17 cellular contexts compared by ENCODE assay signal in the genomic region with DNA sequence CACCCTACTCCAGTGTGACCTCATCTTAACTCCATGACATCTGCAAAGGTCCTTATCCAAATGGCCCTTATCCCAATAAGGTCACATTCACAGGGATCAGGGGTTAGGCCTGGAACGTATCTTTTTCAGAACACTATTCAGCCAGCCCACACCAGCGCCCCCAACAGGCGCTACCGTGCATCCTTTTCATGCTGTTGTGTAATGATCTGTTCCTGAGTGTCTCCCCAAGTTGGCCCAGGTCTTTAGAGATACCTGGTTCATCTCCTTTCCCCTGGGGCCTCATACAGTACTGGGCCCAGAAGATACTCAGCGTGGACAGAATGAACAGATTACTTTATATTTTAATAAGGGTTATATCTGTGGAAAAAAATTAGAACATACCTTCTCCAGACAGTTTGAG.
DNase-seq lines count a peak whose midpoint lies in the region; ATAC-seq and TF ChIP-seq lines count a peak whose summit lies in the region.
"Had no signal": no experiment of that assay in that cellular context is flagged by ENCODE, and none has a peak within 500 bp of the region (broad histone marks: within the 10 kb centered on the region; RNA-seq: fewer than 3 reads in every experiment).

No MANE protein-coding gene starts in this region.

- in situ Hi-C loops in Panc1 (cut with HindIII; ENCODE audit: low pct_unique_long_range_greater_than_20kb, low sequenced_read_pairs): no loop called here

- no peaks in the 10 kb centered on the region for H4K20me1 ChIP-seq in SK-N-SH (ENCODE audit: insufficient read depth)

- 43% methylated on average over 5 of the region's 5 CpGs for WGBS in SK-N-SH (ENCODE audit: low lambda C conversion rate)

- TF ChIP-seq EP300 in SK-N-SH (IDR thresholded peaks at IDR 0.05; ENCODE audit: borderline replicate concordance in 1 of 2, low read depth in 1 of 2, low read length in 1 of 2): no peak

- BruUV-seq in Panc1 (replicated peaks; lab: Mats Ljungman, UMichigan): no TSS peak

- no peaks in the 10 kb centered on the region for H3K79me2 ChIP-seq in SK-N-SH (ENCODE audit: insufficient read depth)

- H3F3A ChIP-seq in SK-N-SH (replicated peaks; ENCODE audit: insufficient read depth): no peaks in the 10 kb centered on the region

- no peak overlapping the region for H3K4me3 ChIP-seq in SK-N-SH (ENCODE audit: low read depth in 2 of 2, low read length in 1 of 2)
- no peak overlapping the region for H3K4me3 ChIP-seq in Panc1 (ENCODE audit: low read depth in 2 of 2, low read length in 2 of 2)
- H3K4me3 ChIP-seq in epithelial cell of proximal tubule (ENCODE audit: low read depth, low read length): no peak overlapping the region
- no peak overlapping the region for H3K4me3 ChIP-seq in foreskin fibroblast (ENCODE audit: low read depth in 1 of 2, low read length in 2 of 2)

- POLR2A ChIA-PET in SK-N-SH (lab: Yijun Ruan, JAX): no interaction called here
- POLR2A ChIA-PET in Panc1 (lab: Charles Lee): no interaction called here

- H3K27ac ChIP-seq in SK-N-SH (ENCODE audit: low read depth in 2 of 2, low read length in 1 of 2) (no peak overlapping the region), Panc1 (ENCODE audit: low read length) (no peak overlapping the region)
- H3K27ac ChIP-seq: 22Rv1, KMS-11 had no signal

- CTCF ChIA-PET in SK-N-SH (lab: Yijun Ruan, JAX): interaction anchor here (0.7 to 1.4 kb wide), 2 partner anchors 17 to 642 kb away, joined by 3 read pairs; no protein-coding TSS in a partner anchor
- CTCF ChIA-PET in Panc1 (lab: Charles Lee): no interaction called here

- ATAC-seq in SK-N-SH treated with all-trans-retinoic acid at 6 μM for 48 hours: no peak
- no peak for ATAC-seq in Panc1

- H3K9me3 ChIP-seq in SK-N-SH (no peaks in the 10 kb centered on the region), Panc1 (ENCODE audit: control insufficient read depth, insufficient read depth, low read depth, low read length) (no peaks in the 10 kb centered on the region)

- TF ChIP-seq CTCF in SK-N-SH (IDR thresholded peaks at IDR 0.05) (peak; percentile 11; the same call in 1 of the 2 replicates), Panc1 (IDR thresholded peaks at IDR 0.05) (peak; percentile 43), epithelial cell of proximal tubule (conservative IDR thresholded peaks at IDR 0.05; ENCODE audit: low read depth, low read length) (peak; percentile 31), foreskin fibroblast (IDR thresholded peaks at IDR 0.05; ENCODE audit: low read depth, low read length) (no peak)

- no peaks in the 10 kb centered on the region; the same call in 1 of the 2 replicates for H3K27me3 ChIP-seq in SK-N-SH (ENCODE audit: insufficient read depth)
- H3K27me3 ChIP-seq in Panc1 (ENCODE audit: control insufficient read depth, insufficient read depth, low read length): no peaks in the 10 kb centered on the region

- TF ChIP-seq RAD21 in SK-N-SH (IDR thresholded peaks at IDR 0.05; ENCODE audit: low read length): no peak

- no peaks in the 10 kb centered on the region for H3K9me2 ChIP-seq in SK-N-SH

- no peaks in the 10 kb centered on the region for H3K4me1 ChIP-seq in SK-N-SH (ENCODE audit: control insufficient read depth in 1 of 2, insufficient read depth in 2 of 2, low read depth in 1 of 2, low read length in 1 of 2)
- H3K4me1 ChIP-seq in Panc1 (ENCODE audit: control insufficient read depth, insufficient read depth, low read length): no peaks in the 10 kb centered on the region

- H3K36me3 ChIP-seq in SK-N-SH (replicated peaks in 1 of 2; ENCODE audit: control insufficient read depth in 1 of 2, insufficient read depth in 2 of 2, low read length in 1 of 2) (no peaks in the 10 kb centered on the region), Panc1 (ENCODE audit: control insufficient read depth, insufficient read depth, low read length) (no peaks in the 10 kb centered on the region)

- intact Hi-C loops in Panc1 (cut with micrococcal nuclease; ENCODE audit: unreplicated experiment): no loop called here

- DNase-seq in SK-N-SH (no peak), Panc1 (ENCODE audit: low read depth, low spot score) (no peak), epithelial cell of proximal tubule (ENCODE audit: low read depth) (no peak), T-helper 9 cell (no peak), SHP77 treated with DMSO at 0.1 percent for 48 hours (lab: John Stamatoyannopoulos, UW) (no peak), foreskin fibroblast (no peak)
- DNase-seq in activated CD4-positive, CD25-positive, alpha-beta regulatory T cell treated with anti-CD3 and anti-CD28 coated beads, Interleukin-2, amount 50 U/mL, for 72 hours: no peak
- DNase-seq: CD8-positive, alpha-beta memory T cell; DND-41; GOT3; NCI-H1092; NCI-H1694; NCI-H524; SIG-M5 had no signal

- H3K4me2 ChIP-seq in SK-N-SH: no peak overlapping the region
- H3K4me2 ChIP-seq: KMS-11 had no signal

- H3K9ac ChIP-seq in SK-N-SH: no peak overlapping the region
- H3K9ac ChIP-seq: KMS-11 had no signal

- H2AFZ ChIP-seq in SK-N-SH (ENCODE audit: low read depth): no peak overlapping the region

TF ChIP-seq in SK-N-SH, 30 proteins besides CTCF, POLR2A, EP300 and RAD21 (continues in another document):
- TF ChIP-seq, protein P1, sequence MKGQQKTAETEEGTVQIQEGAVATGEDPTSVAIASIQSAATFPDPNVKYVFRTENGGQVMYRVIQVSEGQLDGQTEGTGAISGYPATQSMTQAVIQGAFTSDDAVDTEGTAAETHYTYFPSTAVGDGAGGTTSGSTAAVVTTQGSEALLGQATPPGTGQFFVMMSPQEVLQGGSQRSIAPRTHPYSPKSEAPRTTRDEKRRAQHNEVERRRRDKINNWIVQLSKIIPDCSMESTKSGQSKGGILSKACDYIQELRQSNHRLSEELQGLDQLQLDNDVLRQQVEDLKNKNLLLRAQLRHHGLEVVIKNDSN (IDR thresholded peaks at IDR 0.05; ENCODE audit: borderline replicate concordance, low read depth): no peak
- TF ChIP-seq, protein P2, sequence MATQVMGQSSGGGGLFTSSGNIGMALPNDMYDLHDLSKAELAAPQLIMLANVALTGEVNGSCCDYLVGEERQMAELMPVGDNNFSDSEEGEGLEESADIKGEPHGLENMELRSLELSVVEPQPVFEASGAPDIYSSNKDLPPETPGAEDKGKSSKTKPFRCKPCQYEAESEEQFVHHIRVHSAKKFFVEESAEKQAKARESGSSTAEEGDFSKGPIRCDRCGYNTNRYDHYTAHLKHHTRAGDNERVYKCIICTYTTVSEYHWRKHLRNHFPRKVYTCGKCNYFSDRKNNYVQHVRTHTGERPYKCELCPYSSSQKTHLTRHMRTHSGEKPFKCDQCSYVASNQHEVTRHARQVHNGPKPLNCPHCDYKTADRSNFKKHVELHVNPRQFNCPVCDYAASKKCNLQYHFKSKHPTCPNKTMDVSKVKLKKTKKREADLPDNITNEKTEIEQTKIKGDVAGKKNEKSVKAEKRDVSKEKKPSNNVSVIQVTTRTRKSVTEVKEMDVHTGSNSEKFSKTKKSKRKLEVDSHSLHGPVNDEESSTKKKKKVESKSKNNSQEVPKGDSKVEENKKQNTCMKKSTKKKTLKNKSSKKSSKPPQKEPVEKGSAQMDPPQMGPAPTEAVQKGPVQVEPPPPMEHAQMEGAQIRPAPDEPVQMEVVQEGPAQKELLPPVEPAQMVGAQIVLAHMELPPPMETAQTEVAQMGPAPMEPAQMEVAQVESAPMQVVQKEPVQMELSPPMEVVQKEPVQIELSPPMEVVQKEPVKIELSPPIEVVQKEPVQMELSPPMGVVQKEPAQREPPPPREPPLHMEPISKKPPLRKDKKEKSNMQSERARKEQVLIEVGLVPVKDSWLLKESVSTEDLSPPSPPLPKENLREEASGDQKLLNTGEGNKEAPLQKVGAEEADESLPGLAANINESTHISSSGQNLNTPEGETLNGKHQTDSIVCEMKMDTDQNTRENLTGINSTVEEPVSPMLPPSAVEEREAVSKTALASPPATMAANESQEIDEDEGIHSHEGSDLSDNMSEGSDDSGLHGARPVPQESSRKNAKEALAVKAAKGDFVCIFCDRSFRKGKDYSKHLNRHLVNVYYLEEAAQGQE (IDR thresholded peaks at IDR 0.05; ENCODE audit: low read depth, low read length): no peak
- TF ChIP-seq RFX5 (IDR thresholded peaks at IDR 0.05; ENCODE audit: low read length): no peak

TF ChIP-seq in SK-N-SH treated with all-trans-retinoic acid at 6 μM for 48 hours, 23 proteins besides CTCF, POLR2A, EP300 and RAD21 (continues in another document):
- TF ChIP-seq, protein P3, sequence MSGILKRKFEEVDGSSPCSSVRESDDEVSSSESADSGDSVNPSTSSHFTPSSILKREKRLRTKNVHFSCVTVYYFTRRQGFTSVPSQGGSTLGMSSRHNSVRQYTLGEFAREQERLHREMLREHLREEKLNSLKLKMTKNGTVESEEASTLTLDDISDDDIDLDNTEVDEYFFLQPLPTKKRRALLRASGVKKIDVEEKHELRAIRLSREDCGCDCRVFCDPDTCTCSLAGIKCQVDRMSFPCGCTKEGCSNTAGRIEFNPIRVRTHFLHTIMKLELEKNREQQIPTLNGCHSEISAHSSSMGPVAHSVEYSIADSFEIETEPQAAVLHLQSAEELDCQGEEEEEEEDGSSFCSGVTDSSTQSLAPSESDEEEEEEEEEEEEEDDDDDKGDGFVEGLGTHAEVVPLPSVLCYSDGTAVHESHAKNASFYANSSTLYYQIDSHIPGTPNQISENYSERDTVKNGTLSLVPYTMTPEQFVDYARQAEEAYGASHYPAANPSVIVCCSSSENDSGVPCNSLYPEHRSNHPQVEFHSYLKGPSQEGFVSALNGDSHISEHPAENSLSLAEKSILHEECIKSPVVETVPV (CRISPR knock-in tag; IDR thresholded peaks at IDR 0.05): no peak
- TF ChIP-seq, protein P4, sequence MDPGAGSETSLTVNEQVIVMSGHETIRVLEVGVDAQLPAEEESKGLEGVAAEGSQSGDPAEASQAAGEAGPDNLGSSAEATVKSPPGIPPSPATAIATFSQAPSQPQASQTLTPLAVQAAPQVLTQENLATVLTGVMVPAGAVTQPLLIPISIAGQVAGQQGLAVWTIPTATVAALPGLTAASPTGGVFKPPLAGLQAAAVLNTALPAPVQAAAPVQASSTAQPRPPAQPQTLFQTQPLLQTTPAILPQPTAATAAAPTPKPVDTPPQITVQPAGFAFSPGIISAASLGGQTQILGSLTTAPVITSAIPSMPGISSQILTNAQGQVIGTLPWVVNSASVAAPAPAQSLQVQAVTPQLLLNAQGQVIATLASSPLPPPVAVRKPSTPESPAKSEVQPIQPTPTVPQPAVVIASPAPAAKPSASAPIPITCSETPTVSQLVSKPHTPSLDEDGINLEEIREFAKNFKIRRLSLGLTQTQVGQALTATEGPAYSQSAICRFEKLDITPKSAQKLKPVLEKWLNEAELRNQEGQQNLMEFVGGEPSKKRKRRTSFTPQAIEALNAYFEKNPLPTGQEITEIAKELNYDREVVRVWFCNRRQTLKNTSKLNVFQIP (CRISPR knock-in tag; IDR thresholded peaks at IDR 0.05; ENCODE audit: borderline replicate concordance, low read depth): no peak
- TF ChIP-seq TCF4 (CRISPR knock-in tag; IDR thresholded peaks at IDR 0.05; ENCODE audit: borderline replicate concordance): no peak
- TF ChIP-seq ZNF8 (CRISPR knock-in tag; IDR thresholded peaks at IDR 0.05): no peak
- TF ChIP-seq ARNTL (CRISPR knock-in tag; IDR thresholded peaks at IDR 0.05; ENCODE audit: borderline replicate concordance, low read depth): no peak
- TF ChIP-seq SNAI2 (CRISPR knock-in tag; IDR thresholded peaks at IDR 0.05): no peak
- TF ChIP-seq BACH2 (CRISPR knock-in tag; IDR thresholded peaks at IDR 0.05; ENCODE audit: borderline replicate concordance): no peak
- no peak for TF ChIP-seq PPARA (CRISPR knock-in tag; IDR thresholded peaks at IDR 0.05; ENCODE audit: borderline replicate concordance)
